Comparison of ENCODE assay signal across 28 cellular contexts in genomic region chr3:119883461-119884160, GRCh38.
DNase-seq lines count a peak whose midpoint lies in the region; ATAC-seq, FAIRE-seq and TF ChIP-seq lines count a peak whose summit lies in the region.
"Had no signal": no experiment of that assay in that cellular context is flagged by ENCODE, and none has a peak within 500 bp of the region (broad histone marks: within the 10 kb centered on the region; RNA-seq: fewer than 3 reads in every experiment).

No MANE protein-coding gene starts in this region.

- no peak overlapping the region for H3K4me3 ChIP-seq in GM23338
- no peak overlapping the region for H3K4me3 ChIP-seq in HepG2 (replicated peaks in 1 of 3; ENCODE audit: insufficient read depth in 1 of 3, low read depth in 2 of 3, low read length in 3 of 3)
- no peak overlapping the region for H3K4me3 ChIP-seq in pancreas
- H3K4me3 ChIP-seq: BLaER1 treated with 17β-estradiol and CSF1 and Interleukin-3, amounts not matched to agents 10 nM and 100 nM; esophagus squamous epithelium; MG63; skin epidermis had no signal

- no peaks in the 10 kb centered on the region for H3K9me3 ChIP-seq in HepG2 (ENCODE audit: low read length)
- H3K9me3 ChIP-seq in pancreas, result no peaks in the 10 kb centered on the region

- POLR2A ChIA-PET in HepG2 (lab: Yijun Ruan, JAX) (no interaction called here), T-cell (lab: Charles Lee) (no interaction called here)

- ATAC-seq in GM23338 (no peak), HepG2 (peak; percentile 77), pancreas (no peak), T-cell (replicated peaks in 1 of 4) (no peak)
- ATAC-seq: activated naive CD8-positive, alpha-beta T cell treated with anti-CD3 and anti-CD28 coated beads, Interleukin-2, amount 50 U/mL, for 24 hours; activated T-cell treated with anti-CD3 and anti-CD28 coated beads, Interleukin-2, amount 50 U/mL, for 4 hours; WTC11 had no signal

- H3K9me3 Mint-ChIP-seq in GM23338 (no peaks in the 10 kb centered on the region; the same call in 1 of the 3 replicates), T-cell (peaks cover 0 to 10% (median 2%) of the 10 kb centered on the region in 3 donors)

- H3K4me1 Mint-ChIP-seq in GM23338 (peaks cover 9% of the 10 kb centered on the region; the same call in 2 of the 3 replicates), T-cell (peaks cover 16 to 22% (median 21%) of the 10 kb centered on the region in 3 donors)
- H3K4me1 Mint-ChIP-seq: activated CD4-positive, alpha-beta T cell treated with anti-CD3 and anti-CD28 coated beads, Interleukin-2, amount 10 ng/mL, durations not matched to agents 7 days and 5 days; activated naive CD8-positive, alpha-beta T cell treated with anti-CD3 and anti-CD28 coated beads, Interleukin-2, amount 50 U/mL, for 24 hours had no signal

- H3K27ac ChIP-seq in 22Rv1 (no peak overlapping the region), GM23338 (ENCODE audit: low read depth) (no peak overlapping the region), HepG2 (ENCODE audit: extremely low read length, insufficient read depth, low read length) (peak overlapping the region; percentile 3), pancreas (no peak overlapping the region)
- H3K27ac ChIP-seq: BLaER1 treated with 17β-estradiol and CSF1 and Interleukin-3, amounts not matched to agents 10 nM and 100 nM; esophagus squamous epithelium; skin epidermis had no signal

- 100% methylated on average over 1 of the region's 1 CpG for WGBS in HepG2 (ENCODE audit: low lambda C conversion rate)
- WGBS in pancreas, 2 donors, result 99 to 100% methylated on average over 1 of the region's 1 CpG

- H3K9ac ChIP-seq in HepG2 (ENCODE audit: insufficient read depth, low read depth, low read length), result no peak overlapping the region
- H3K9ac ChIP-seq: BLaER1 treated with 17β-estradiol and CSF1 and Interleukin-3, amounts not matched to agents 10 nM and 100 nM had no signal

- CTCF ChIA-PET in HepG2 (lab: Yijun Ruan, JAX; ENCODE audit: low intra/inter-chr PET ratio, low total read pairs), result no interaction called here
- CTCF ChIA-PET in T-cell (lab: Charles Lee), result no interaction called here

- intact Hi-C loops in HepG2 (cut with micrococcal nuclease; ENCODE audit: unreplicated experiment) (no loop called here), pancreas (cut with DNase I) (no loop called here)

- H3K27me3 ChIP-seq in GM23338 (ENCODE audit: insufficient read depth), result no peaks in the 10 kb centered on the region
- no peaks in the 10 kb centered on the region for H3K27me3 ChIP-seq in HepG2 (ENCODE audit: control insufficient read depth in 1 of 2, insufficient read depth in 2 of 2, low read length in 2 of 2)
- no peaks in the 10 kb centered on the region for H3K27me3 ChIP-seq in pancreas
- H3K27me3 ChIP-seq: BLaER1 treated with 17β-estradiol and CSF1 and Interleukin-3, amounts not matched to agents 10 nM and 100 nM; esophagus squamous epithelium; MG63 had no signal

- H3F3A ChIP-seq in GM23338 (replicated peaks; ENCODE audit: low read depth), result no peaks in the 10 kb centered on the region

- H2AFZ ChIP-seq in GM23338, result no peak overlapping the region
- H2AFZ ChIP-seq in HepG2 (ENCODE audit: low read length), result no peak overlapping the region

- H4K20me1 ChIP-seq in GM23338 (replicated peaks; ENCODE audit: insufficient read depth) (no peaks in the 10 kb centered on the region; the same call in 1 of the 2 replicates), HepG2 (ENCODE audit: insufficient read depth, low read length) (no peaks in the 10 kb centered on the region)

- in situ Hi-C loops in HepG2 (cut with HindIII; ENCODE audit: extremely low pct_ligation_motif_present, low pct_unique_long_range_greater_than_20kb), result no loop called here

- no peak for TF ChIP-seq RAD21 in HepG2 (CRISPR knock-in tag; IDR thresholded peaks at IDR 0.05)

- H3K27ac Mint-ChIP-seq in GM23338, result 0 out of 2 replicates have a peak overlapping the region, but pooled peaks have one; percentile 26
- no peak overlapping the region for H3K27ac Mint-ChIP-seq in T-cell
- H3K27ac Mint-ChIP-seq: activated CD4-positive, alpha-beta T cell treated with anti-CD3 and anti-CD28 coated beads, Interleukin-2, amount 10 ng/mL, durations not matched to agents 7 days and 5 days; activated naive CD8-positive, alpha-beta T cell treated with anti-CD3 and anti-CD28 coated beads, Interleukin-2, amount 50 U/mL, for 24 hours; stimulated activated naive CD8-positive, alpha-beta T cell treated with anti-CD3 and anti-CD28 coated beads, Interleukin-15, Interleukin-2, amounts not matched to agents 100 ng/mL and 50 ng/mL, for 24 hours; WTC11 had no signal

- peak in 1 of 2 experiments; percentile 32; a peak in 1 of 4 replicates for TF ChIP-seq EP300 in HepG2 (IDR thresholded peaks at IDR 0.05; ENCODE audit: low read depth in 2 of 2, low read length in 2 of 2)
- TF ChIP-seq EP300 in HepG2 (CRISPR knock-in tag; IDR thresholded peaks at IDR 0.05; ENCODE audit: borderline replicate concordance), result no peak

- no peaks in the 10 kb centered on the region for H3K36me3 ChIP-seq in GM23338 (ENCODE audit: insufficient read depth)
- no peaks in the 10 kb centered on the region; a peak in 2 of 5 replicates for H3K36me3 ChIP-seq in HepG2 (replicated peaks in 1 of 2; ENCODE audit: control insufficient read depth in 1 of 2, insufficient read depth in 2 of 2, low read length in 2 of 2)
- H3K36me3 ChIP-seq in pancreas, result peaks cover 0 to 12% (median 0%) of the 10 kb centered on the region in 3 donors

- H3K9me2 ChIP-seq in GM23338 (ENCODE audit: insufficient read depth), result no peaks in the 10 kb centered on the region

- TF ChIP-seq POLR2A in HepG2 (IDR thresholded peaks at IDR 0.05; ENCODE audit: insufficient read depth in 1 of 2, low read depth in 2 of 2, low read length in 2 of 2), result no peak

- H3K4me1 ChIP-seq in GM23338 (ENCODE audit: insufficient read depth) (no peaks in the 10 kb centered on the region), HepG2 (ENCODE audit: insufficient read depth, low read length) (peaks cover 15% of the 10 kb centered on the region), pancreas (no peaks in the 10 kb centered on the region)
- H3K4me1 ChIP-seq: BLaER1 treated with 17β-estradiol and CSF1 and Interleukin-3, amounts not matched to agents 10 nM and 100 nM; esophagus squamous epithelium had no signal

- H3K4me3 Mint-ChIP-seq in GM23338 (no peak overlapping the region), T-cell (no peak overlapping the region)
- H3K4me3 Mint-ChIP-seq: activated CD4-positive, alpha-beta T cell treated with anti-CD3 and anti-CD28 coated beads, Interleukin-2, amount 10 ng/mL, durations not matched to agents 7 days and 5 days; activated naive CD8-positive, alpha-beta T cell treated with anti-CD3 and anti-CD28 coated beads, Interleukin-2, amount 50 U/mL, for 24 hours; activated T-cell treated with anti-CD3 and anti-CD28 coated beads, Interleukin-2, amount 50 U/mL, for 4 hours; stimulated activated naive CD8-positive, alpha-beta T cell treated with anti-CD3 and anti-CD28 coated beads, Interleukin-15, Interleukin-2, amounts not matched to agents 100 ng/mL and 50 ng/mL, for 24 hours; WTC11 had no signal

- FAIRE-seq in HepG2 (lab: Jason Lieb, UNC), result no peak
- no peak for FAIRE-seq in pancreas (lab: Jason Lieb, UNC)
- FAIRE-seq: endometrium, frontal cortex had no signal

- peaks cover 32% of the 10 kb centered on the region; the same call in 2 of the 3 replicates for H3K36me3 Mint-ChIP-seq in GM23338 (ENCODE audit: low read depth)
- H3K36me3 Mint-ChIP-seq in T-cell, result peaks cover 60% of the 10 kb centered on the region

- DNase-seq in GM23338 (ENCODE audit: low spot score) (no peak), RKO (ENCODE audit: low spot score) (peak; percentile 7), HepG2 (ENCODE audit: low spot score) (no peak), pancreas (no peak), hypothalamus (lab: John Stamatoyannopoulos, UW) (no peak), T-cell (no peak)
- DNase-seq: activated CD4-positive, alpha-beta T cell treated with anti-CD3 and anti-CD28 coated beads, Interleukin-2, amount 10 ng/mL, durations not matched to agents 7 days and 5 days; activated naive CD8-positive, alpha-beta T cell treated with anti-CD3 and anti-CD28 coated beads, Interleukin-2, amount 50 U/mL, for 24 hours; activated T-cell treated with anti-CD3 and anti-CD28 coated beads, Interleukin-2, amount 50 U/mL, for 4 hours; caudate nucleus; dermis blood vessel endothelial cell; DMS79 treated with DMSO at 0.1 percent for 48 hours; esophagus squamous epithelium; GOT3; IMR-90; MG63; NCI-H1417; NCI-H2081; NCI-H226; nucleus accumbens; T1000 had no signal

- H3K4me2 ChIP-seq in GM23338 (no peak overlapping the region), HepG2 (ENCODE audit: low read depth, low read length) (no peak overlapping the region)
- H3K4me2 ChIP-seq: BLaER1 treated with 17β-estradiol and CSF1 and Interleukin-3, amounts not matched to agents 10 nM and 100 nM had no signal

- peaks cover 6% of the 10 kb centered on the region; the same call in 1 of the 2 replicates for H3K79me2 ChIP-seq in GM23338 (replicated peaks; ENCODE audit: insufficient read depth)
- H3K79me2 ChIP-seq in HepG2 (ENCODE audit: insufficient read depth, low read length), result no peaks in the 10 kb centered on the region

- no peaks in the 10 kb centered on the region for H3K27me3 Mint-ChIP-seq in GM23338 (ENCODE audit: insufficient read depth, low read depth, poor library complexity)
- H3K27me3 Mint-ChIP-seq in T-cell, result no peaks in the 10 kb centered on the region
- H3K27me3 Mint-ChIP-seq: activated CD4-positive, alpha-beta T cell treated with anti-CD3 and anti-CD28 coated beads, Interleukin-2, amount 10 ng/mL, durations not matched to agents 7 days and 5 days; activated naive CD8-positive, alpha-beta T cell treated with anti-CD3 and anti-CD28 coated beads, Interleukin-2, amount 50 U/mL, for 24 hours; stimulated activated naive CD8-positive, alpha-beta T cell treated with anti-CD3 and anti-CD28 coated beads, Interleukin-15, Interleukin-2, amounts not matched to agents 100 ng/mL and 50 ng/mL, for 24 hours had no signal

- TF ChIP-seq CTCF in 22Rv1 (IDR thresholded peaks at IDR 0.05), result peak; percentile 29
- TF ChIP-seq CTCF in GM23338 (conservative IDR thresholded peaks at IDR 0.05; ENCODE audit: low read depth in 2 of 2), result peak in 1 of 2 experiments; percentile 14; a peak in 2 of 4 replicates
- peak; percentile 41 for TF ChIP-seq CTCF in HepG2 (CRISPR knock-in tag; IDR thresholded peaks at IDR 0.05)
- no peak for TF ChIP-seq CTCF in pancreas (IDR thresholded peaks at IDR 0.05)

- no TSS peak for BruUV-seq in HepG2 (replicated peaks; lab: Mats Ljungman, UMichigan)

TF ChIP-seq in GM23338, 12 proteins besides CTCF, POLR2A, EP300 and RAD21 (continues in another document):
- TF ChIP-seq ZNF331 (CRISPR knock-in tag; IDR thresholded peaks at IDR 0.05; ENCODE audit: low read depth) (no peak), ZNF114 (CRISPR knock-in tag; IDR thresholded peaks at IDR 0.05) (no peak)

TF ChIP-seq in HepG2, 621 proteins besides CTCF, POLR2A, EP300 and RAD21 (continues in another document):
- TF ChIP-seq RXRB (CRISPR knock-in tag; IDR thresholded peaks at IDR 0.05; ENCODE audit: borderline replicate concordance) (0 out of 2 replicates have a peak, but pooled peaks have one; percentile 10), ZZZ3 (CRISPR knock-in tag; IDR thresholded peaks at IDR 0.05; ENCODE audit: borderline replicate concordance) (no peak), HOXA7 (CRISPR knock-in tag; IDR thresholded peaks at IDR 0.05) (no peak), ZNF616 (CRISPR knock-in tag; IDR thresholded peaks at IDR 0.05; ENCODE audit: low read depth) (no peak)

Comparison
In these comparisons a context has a peak if more than half of its experiments do, and no peak if none do; other contexts are left out.
1. CTCF ChIP-seq: peak in 22Rv1 (single experiment) and HepG2 (single experiment); none in pancreas (0 of 4).